ENCODE assay signal across 8 cellular contexts in genomic region chr11:118415739-118416068, GRCh38. TPM values are rescaled to one million over a fixed set of nuclear protein-coding genes. Genes with fewer than 3 reads are reported as not detected.
DNase-seq lines count a peak whose midpoint lies in the region; ATAC-seq and TF ChIP-seq lines count a peak whose summit lies in the region.

No MANE protein-coding gene starts in this region.

- H3K36me3 ChIP-seq in BJ (ENCODE audit: control insufficient read depth, insufficient read depth, low read length) (0 out of 2 replicates have a peak, but pooled peaks cover 1% of the 10 kb centered on the region), HEK293 (ENCODE audit: control insufficient read depth in 2 of 2, insufficient read depth in 1 of 2, low read length in 2 of 2) (no peaks in the 10 kb centered on the region), heart left ventricle (peaks cover 0 to 21% (median 13%) of the 10 kb centered on the region in 9 donors)

- DNase-seq in BJ (ENCODE audit: low read depth) (peak; percentile 69), T1000 (lab: John Stamatoyannopoulos, UW) (peak; percentile 47), heart left ventricle (peak in 3 of 5 donors; percentile 31 to 45 (median 39)), stromal cell of bone marrow (ENCODE audit: low read depth) (peak; percentile 88), NCI-H1436 (lab: John Stamatoyannopoulos, UW) (no peak)

- CTCF ChIA-PET in BJ (lab: Yijun Ruan, JAX) (interaction anchor here (1.2 kb wide), 1 partner anchor 72 kb away, joined by 3 read pairs; no protein-coding TSS in a partner anchor), HEK293 (lab: Yijun Ruan, JAX) (no interaction called here)

- intact Hi-C loops in heart left ventricle (cut with DNase I), result no loop called here

- TF ChIP-seq CTCF in BJ (IDR thresholded peaks at IDR 0.05; ENCODE audit: insufficient read depth, low read depth, low read length) (no peak), HEK293 (tag by site-specific recombination; IDR thresholded peaks at IDR 0.05) (no peak), heart left ventricle (IDR thresholded peaks at IDR 0.05) (no peak)

- H3K9me3 ChIP-seq in HEK293 (ENCODE audit: control insufficient read depth, insufficient read depth, low read depth, low read length), result no peaks in the 10 kb centered on the region
- H3K9me3 ChIP-seq in heart left ventricle, result no peaks in the 10 kb centered on the region

- H3K27me3 ChIP-seq in BJ (ENCODE audit: control insufficient read depth, insufficient read depth, low read length), result no peaks in the 10 kb centered on the region
- no peaks in the 10 kb centered on the region for H3K27me3 ChIP-seq in heart left ventricle

- POLR2A ChIA-PET in BJ (lab: Charles Lee) (no interaction called here), HEK293 (lab: Yijun Ruan, JAX) (interaction anchor here (0.6 to 2.5 kb wide), 3 partner anchors 14 to 217 kb away, joined by 3 to 14 read pairs (median 4); partner anchors contain the start of genes ATP5MG and KMT2A)

- H3K4me1 ChIP-seq in HEK293 (ENCODE audit: control insufficient read depth, insufficient read depth, low read length) (no peaks in the 10 kb centered on the region), heart left ventricle (peaks cover 0 to 17% (median 4%) of the 10 kb centered on the region in 12 donors)

- TF ChIP-seq POLR2A in heart left ventricle (IDR thresholded peaks at IDR 0.05), result no peak

- H3K4me3 ChIP-seq in BJ (ENCODE audit: low read depth, low read length) (no peak overlapping the region), HEK293 (ENCODE audit: low read depth, low read length) (no peak overlapping the region), heart left ventricle (no peak overlapping the region)

- peak in 3 of 4 donors; percentile 63 to 80 (median 71) for ATAC-seq in heart left ventricle
- ATAC-seq in GM21529 (IDR thresholded peaks at IDR 0.05; ENCODE audit: unreplicated experiment), result no peak
- no peak for ATAC-seq in HG03175 (IDR thresholded peaks at IDR 0.05; ENCODE audit: unreplicated experiment)

- H3K27ac ChIP-seq in HEK293 (ENCODE audit: extremely low read depth, low read depth, low read length), result no peak overlapping the region
- H3K27ac ChIP-seq in heart left ventricle, result peak overlapping the region in 3 of 12 donors; percentile 8 to 13 (median 9)

TF ChIP-seq in HEK293, 187 proteins besides CTCF, POLR2A, EP300 and RAD21:
- TF ChIP-seq ZEB2 (tag by site-specific recombination; IDR thresholded peaks at IDR 0.05) (0 out of 2 replicates have a peak, but pooled peaks have one; percentile 22), ZNF416 (tag by site-specific recombination; IDR thresholded peaks at IDR 0.05) (no peak), ZNF654 (tag by site-specific recombination; IDR thresholded peaks at IDR 0.05; ENCODE audit: low read depth) (no peak), ZBTB1 (tag by site-specific recombination; IDR thresholded peaks at IDR 0.05) (no peak), ZNF692 (tag by site-specific recombination; IDR thresholded peaks at IDR 0.05) (peak; percentile 39; the same call in 1 of the 2 replicates), ZNF704 (tag by site-specific recombination; IDR thresholded peaks at IDR 0.05) (no peak), ZBTB44 (tag by site-specific recombination; IDR thresholded peaks at IDR 0.05) (peak; percentile 59), MEIS1 (CRISPR knock-in tag; IDR thresholded peaks at IDR 0.05; ENCODE audit: borderline replicate concordance) (no peak), ZNF37A (tag by site-specific recombination; IDR thresholded peaks at IDR 0.05) (no peak), GFI1B (tag by site-specific recombination; IDR thresholded peaks at IDR 0.05) (no peak), ZBTB17 (tag by site-specific recombination; IDR thresholded peaks at IDR 0.05) (peak; percentile 82), ZNF623 (tag by site-specific recombination; IDR thresholded peaks at IDR 0.05) (no peak), ZNF133 (tag by site-specific recombination; IDR thresholded peaks at IDR 0.05) (no peak), ZNF223 (tag by site-specific recombination; IDR thresholded peaks at IDR 0.05) (peak; percentile 38; the same call in 1 of the 2 replicates), SP7 (tag by site-specific recombination; IDR thresholded peaks at IDR 0.05) (peak; percentile 23; the same call in 1 of the 2 replicates), MYNN (tag by site-specific recombination; IDR thresholded peaks at IDR 0.05; ENCODE audit: borderline replicate concordance) (no peak), ZNF660 (tag by site-specific recombination; IDR thresholded peaks at IDR 0.05) (peak; percentile 27; the same call in 1 of the 2 replicates)

RNA-seq across cellular contexts. Expression of gene ATP5MG, which starts 14.3 kb away (rescaled TPM):
- polyA plus RNA-seq in BJ (2011; rRNA removed), result 170 and 266 TPM in 2 replicates
- 23.5 and 28.7 TPM in 2 replicates for polyA minus RNA-seq in BJ (2011; rRNA and poly(A)+ RNA removed)
- 100 to 1,000 TPM in 8 of 9 donors, 10 to 100 TPM in 1; 96.4 to 702 (median 559) TPM for total RNA-seq in heart left ventricle
- 100 to 1,000 TPM; 299 to 843 TPM for polyA plus RNA-seq in heart left ventricle

RNA-seq across cellular contexts. Expression of gene KMT2A, which starts 20.6 kb away (rescaled TPM):
- polyA plus RNA-seq in BJ (2011; rRNA removed) (19.8 and 21.9 TPM in 2 replicates), heart left ventricle (10 to 100 TPM in 1 of 2 donors, 1 to 10 TPM in 1; 9.9 to 17.6 TPM)
- 53.2 and 59.6 TPM in 2 replicates for polyA minus RNA-seq in BJ (2011; rRNA and poly(A)+ RNA removed)
- 100 to 1,000 TPM in 1 of 9 donors, 10 to 100 TPM in 8; 16.5 to 117 (median 41.5) TPM for total RNA-seq in heart left ventricle

RNA-seq across cellular contexts. Expression of gene UBE4A, which starts 56.3 kb away (rescaled TPM):
- polyA plus RNA-seq in BJ (2011; rRNA removed), result 15.9 and 24.7 TPM in 2 replicates
- 28.0 and 34.5 TPM in 2 replicates for polyA minus RNA-seq in BJ (2011; rRNA and poly(A)+ RNA removed)
- 10 to 100 TPM; 35.6 to 50.3 (median 40.9) TPM for total RNA-seq in heart left ventricle
- 10 to 100 TPM; 13.0 to 23.4 TPM for polyA plus RNA-seq in heart left ventricle

Comparison
In these comparisons a context has a peak if more than half of its experiments do, and no peak if none do; other contexts are left out.
1. ATAC-seq: peak in heart left ventricle (3 of 4); none in GM21529 (single experiment) and HG03175 (single experiment).